ENCODE assay signal across 9 cellular contexts in the genomic region with DNA sequence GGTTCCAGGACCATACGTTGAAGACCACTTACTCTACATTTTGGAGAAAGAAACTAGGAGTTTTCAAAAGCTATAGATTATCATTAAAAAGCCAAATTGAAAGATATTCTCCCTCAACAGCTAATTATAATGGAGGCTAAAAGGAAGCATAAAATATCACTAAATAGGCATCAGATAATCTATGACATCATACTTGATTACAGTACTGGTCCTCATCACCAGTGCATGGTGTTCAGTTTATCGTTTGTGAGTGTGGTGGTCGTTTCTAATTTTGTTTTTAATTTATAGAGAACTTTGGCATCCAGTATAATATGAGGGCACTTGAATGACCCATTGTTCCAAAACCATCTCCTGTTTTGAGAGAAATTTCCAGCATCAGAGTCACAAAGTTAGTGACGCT.
"Had no signal": no experiment of that assay in that cellular context is flagged by ENCODE, and none has a peak within 500 bp of the region (broad histone marks: within the 10 kb centered on the region; RNA-seq: fewer than 3 reads in every experiment).

No MANE protein-coding gene starts in this region.

- DNase-seq: H9, HCEC 1CT, HFFc6, IMR-90, KBM-7 had no signal

- FAIRE-seq: H1, H54 had no signal

- ATAC-seq: GM23338 had no signal

- H3K4me3 ChIP-seq: GM23338 had no signal

- H3K27ac ChIP-seq: HL-60 had no signal
